19 cellular contexts compared by ENCODE assay signal in genomic region chr11:78220218-78221157, GRCh38. TPM values are rescaled to one million over a fixed set of nuclear protein-coding genes. Genes with fewer than 3 reads are reported as not detected.
DNase-seq lines count a peak whose midpoint lies in the region; ATAC-seq and TF ChIP-seq lines count a peak whose summit lies in the region.
"Had no signal": no experiment of that assay in that cellular context is flagged by ENCODE, and none has a peak within 500 bp of the region (broad histone marks: within the 10 kb centered on the region; RNA-seq: fewer than 3 reads in every experiment).

No MANE protein-coding gene starts in this region.

- POLR2A ChIA-PET in activated CD4-positive, alpha-beta memory T cell treated with anti-CD3 and anti-CD28 coated beads, Interleukin-2, amount 10 ng/mL, durations not matched to agents 7 days and 5 days (lab: Charles Lee), result no interaction called here

- CTCF ChIA-PET in activated CD4-positive, alpha-beta memory T cell treated with anti-CD3 and anti-CD28 coated beads, Interleukin-2, amount 10 ng/mL, durations not matched to agents 7 days and 5 days (lab: Charles Lee), result no interaction called here

- TF ChIP-seq CTCF in right atrium auricular region (IDR thresholded peaks at IDR 0.05) (no peak), left ventricle myocardium inferior (IDR thresholded peaks at IDR 0.05; ENCODE audit: borderline replicate concordance) (no peak), esophagus muscularis mucosa (IDR thresholded peaks at IDR 0.05) (no peak)

- H3K4me3 ChIP-seq in right atrium auricular region (no peak overlapping the region), left ventricle myocardium inferior (no peak overlapping the region), esophagus muscularis mucosa (no peak overlapping the region)
- H3K4me3 ChIP-seq: body of pancreas, ovary, sigmoid colon, testis had no signal

- H3K27ac ChIP-seq in right atrium auricular region, result no peak overlapping the region
- no peak overlapping the region for H3K27ac ChIP-seq in left ventricle myocardium inferior (replicated peaks)
- H3K27ac ChIP-seq in esophagus muscularis mucosa (replicated peaks in 1 of 4), result no peak overlapping the region
- H3K27ac ChIP-seq: body of pancreas, ovary, sigmoid colon, testis had no signal

- H3K4me1 Mint-ChIP-seq in activated CD4-positive, alpha-beta memory T cell treated with anti-CD3 and anti-CD28 coated beads, Interleukin-2, amount 10 ng/mL, durations not matched to agents 7 days and 5 days, result peaks cover 27% of the 10 kb centered on the region

- no peak for TF ChIP-seq POLR2A in esophagus muscularis mucosa (IDR thresholded peaks at IDR 0.05; ENCODE audit: low read depth)

- H3K36me3 ChIP-seq in right atrium auricular region (peaks cover 76% of the 10 kb centered on the region), left ventricle myocardium inferior (peaks cover 88% of the 10 kb centered on the region), esophagus muscularis mucosa (peaks cover 26 to 98% (median 92%) of the 10 kb centered on the region in 4 donors)
- H3K36me3 ChIP-seq: ovary had no signal

- peak overlapping the region; percentile 41 for H3K27ac Mint-ChIP-seq in activated CD4-positive, alpha-beta memory T cell treated with anti-CD3 and anti-CD28 coated beads, Interleukin-2, amount 10 ng/mL, durations not matched to agents 7 days and 5 days

- intact Hi-C loops in left ventricle myocardium inferior (cut with micrococcal nuclease), result loop anchor here (10.0 kb wide), 1 partner anchor 344 kb away; no protein-coding TSS in a partner anchor
- intact Hi-C loops in esophagus muscularis mucosa (cut with DNase I), result no loop called here

- H3K9me3 Mint-ChIP-seq in activated CD4-positive, alpha-beta memory T cell treated with anti-CD3 and anti-CD28 coated beads, Interleukin-2, amount 10 ng/mL, durations not matched to agents 7 days and 5 days, result no peaks in the 10 kb centered on the region

- H3K27me3 Mint-ChIP-seq in activated CD4-positive, alpha-beta memory T cell treated with anti-CD3 and anti-CD28 coated beads, Interleukin-2, amount 10 ng/mL, durations not matched to agents 7 days and 5 days, result no peaks in the 10 kb centered on the region

- no peaks in the 10 kb centered on the region for H3K27me3 ChIP-seq in right atrium auricular region
- no peaks in the 10 kb centered on the region for H3K27me3 ChIP-seq in left ventricle myocardium inferior (ENCODE audit: low read depth)
- H3K27me3 ChIP-seq in esophagus muscularis mucosa, result no peaks in the 10 kb centered on the region
- H3K27me3 ChIP-seq: body of pancreas, ovary, sigmoid colon, testis had no signal

- DNase-seq in right atrium auricular region (ENCODE audit: low spot score) (peak; percentile 54), left ventricle myocardium inferior (no peak), esophagus muscularis mucosa (ENCODE audit: extremely low spot score) (peak; percentile 57), ureter (ENCODE audit: low spot score) (peak; percentile 32), RPMI8226 (no peak), DMS79 (lab: John Stamatoyannopoulos, UW) (no peak)
- DNase-seq in activated CD4-positive, alpha-beta memory T cell treated with anti-CD3 and anti-CD28 coated beads, Interleukin-2, amount 10 ng/mL, durations not matched to agents 7 days and 5 days, result peak; percentile 10
- DNase-seq: activated CD4-positive, CD25-positive, alpha-beta regulatory T cell treated with anti-CD3 and anti-CD28 coated beads, Interleukin-2, amount 50 U/mL, for 72 hours; activated gamma-delta T cell; body of pancreas; dermis blood vessel endothelial cell; erythroblast; NCI-H2029; sigmoid colon; stimulated activated CD4-positive, alpha-beta T cell treated with anti-CD3 and anti-CD28 coated beads, Interleukin-2, amount 100 ng/mL, for 24 hours; T1000; testis had no signal

- no peak for TF ChIP-seq EP300 in esophagus muscularis mucosa (IDR thresholded peaks at IDR 0.05)

- H3K9me3 ChIP-seq in right atrium auricular region (no peaks in the 10 kb centered on the region), left ventricle myocardium inferior (replicated peaks) (no peaks in the 10 kb centered on the region), esophagus muscularis mucosa (no peaks in the 10 kb centered on the region)
- H3K9me3 ChIP-seq: body of pancreas, ovary, sigmoid colon, testis had no signal

- peaks cover 69% of the 10 kb centered on the region for H3K36me3 Mint-ChIP-seq in activated CD4-positive, alpha-beta memory T cell treated with anti-CD3 and anti-CD28 coated beads, Interleukin-2, amount 10 ng/mL, durations not matched to agents 7 days and 5 days (ENCODE audit: low read depth)

- H3K4me1 ChIP-seq in right atrium auricular region, result no peaks in the 10 kb centered on the region
- H3K4me1 ChIP-seq in left ventricle myocardium inferior, result no peaks in the 10 kb centered on the region
- H3K4me1 ChIP-seq in esophagus muscularis mucosa, result no peaks in the 10 kb centered on the region
- H3K4me1 ChIP-seq: body of pancreas, sigmoid colon, testis had no signal

- H3K4me3 Mint-ChIP-seq in activated CD4-positive, alpha-beta memory T cell treated with anti-CD3 and anti-CD28 coated beads, Interleukin-2, amount 10 ng/mL, durations not matched to agents 7 days and 5 days, result no peak overlapping the region

- ATAC-seq in GM21381 (IDR thresholded peaks at IDR 0.05; ENCODE audit: unreplicated experiment), result no peak
- ATAC-seq: body of pancreas had no signal

- WGBS in esophagus muscularis mucosa, result 94% methylated on average over 13 of the region's 14 CpGs

RNA-seq across cellular contexts. Expression of gene USP35, which starts 31.8 kb away (rescaled TPM):
- 1 to 10 TPM; 8.0 to 8.6 TPM for total RNA-seq in right atrium auricular region
- 5.8 TPM for total RNA-seq in left ventricle myocardium inferior
- 10 to 100 TPM; 10.8 to 12.1 TPM for total RNA-seq in activated CD4-positive, alpha-beta memory T cell treated with anti-CD3 and anti-CD28 coated beads, Interleukin-2, amount 10 ng/mL, durations not matched to agents 7 days and 5 days
- 10 to 100 TPM in 2 of 4 donors, 1 to 10 TPM in 2; 5.8 to 15.4 (median 11.3) TPM for total RNA-seq in esophagus muscularis mucosa
- total RNA-seq in ureter, result 10.0 TPM

RNA-seq across cellular contexts. Expression of gene KCTD21, which starts 32.1 kb away (rescaled TPM):
- 10 to 100 TPM in 1 of 2 donors, 1 to 10 TPM in 1; 9.8 to 12.9 TPM for total RNA-seq in right atrium auricular region
- total RNA-seq in left ventricle myocardium inferior, result 8.6 TPM
- total RNA-seq in activated CD4-positive, alpha-beta memory T cell treated with anti-CD3 and anti-CD28 coated beads, Interleukin-2, amount 10 ng/mL, durations not matched to agents 7 days and 5 days, result 1 to 10 TPM; 7.5 to 9.3 TPM
- 10 to 100 TPM in 2 of 4 donors, 1 to 10 TPM in 2; 6.6 to 21.0 (median 12.1) TPM for total RNA-seq in esophagus muscularis mucosa
- 6.7 TPM for total RNA-seq in ureter

Comparison
In these comparisons a context has a peak if more than half of its experiments do, and no peak if none do; other contexts are left out.
1. DNase-seq: peak in right atrium auricular region (single experiment), activated CD4-positive, alpha-beta memory T cell treated with anti-CD3 and anti-CD28 coated beads, Interleukin-2, amount 10 ng/mL, durations not matched to agents 7 days and 5 days (single experiment), esophagus muscularis mucosa (single experiment) and ureter (single experiment); none in left ventricle myocardium inferior (single experiment), RPMI8226 (single experiment) and DMS79 (single experiment).